19 cellular contexts compared by ENCODE assay signal in genomic region chr3:53850895-53851294, GRCh38. TPM values are rescaled to one million over a fixed set of nuclear protein-coding genes. Genes with fewer than 3 reads are reported as not detected.
DNase-seq lines count a peak whose midpoint lies in the region; ATAC-seq and TF ChIP-seq lines count a peak whose summit lies in the region.
"Had no signal": no experiment of that assay in that cellular context is flagged by ENCODE, and none has a peak within 500 bp of the region (broad histone marks: within the 10 kb centered on the region; RNA-seq: fewer than 3 reads in every experiment).

No MANE protein-coding gene starts in this region.

- no peak overlapping the region for H3K4me3 Mint-ChIP-seq in natural killer cell
- H3K4me3 Mint-ChIP-seq in activated CD8-positive, alpha-beta T cell treated with anti-CD3 and anti-CD28 coated beads, Interleukin-2, amount 10 ng/mL, durations not matched to agents 7 days and 5 days = no peak overlapping the region

- no peaks in the 10 kb centered on the region for H3K36me3 Mint-ChIP-seq in natural killer cell
- no peaks in the 10 kb centered on the region for H3K36me3 Mint-ChIP-seq in activated CD8-positive, alpha-beta T cell treated with anti-CD3 and anti-CD28 coated beads, Interleukin-2, amount 10 ng/mL, durations not matched to agents 7 days and 5 days (ENCODE audit: low read depth)

- H3K27ac Mint-ChIP-seq in natural killer cell = no peak overlapping the region
- H3K27ac Mint-ChIP-seq in activated CD8-positive, alpha-beta T cell treated with anti-CD3 and anti-CD28 coated beads, Interleukin-2, amount 10 ng/mL, durations not matched to agents 7 days and 5 days = no peak overlapping the region

- no peaks in the 10 kb centered on the region for H3K9me3 Mint-ChIP-seq in natural killer cell
- H3K9me3 Mint-ChIP-seq in activated CD8-positive, alpha-beta T cell treated with anti-CD3 and anti-CD28 coated beads, Interleukin-2, amount 10 ng/mL, durations not matched to agents 7 days and 5 days (ENCODE audit: insufficient read depth) = no peaks in the 10 kb centered on the region

- H3K4me3 ChIP-seq in cardiac muscle cell = no peak overlapping the region
- H3K4me3 ChIP-seq in brain microvascular endothelial cell (ENCODE audit: low read depth, low read length) = no peak overlapping the region
- H3K4me3 ChIP-seq in foreskin fibroblast (ENCODE audit: low read depth in 1 of 2, low read length in 2 of 2) = no peak overlapping the region
- H3K4me3 ChIP-seq: tibial nerve had no signal

- DNase-seq in cardiac muscle cell (ENCODE audit: low read depth in 1 of 2, low spot score in 1 of 2) (peak; percentile 41 to 80), left cardiac atrium (no peak), brain microvascular endothelial cell (peak; percentile 6), foreskin fibroblast (peak; percentile 35 to 74), natural killer cell (no peak), cardiac septum (ENCODE audit: low spot score) (no peak), NCI-H1092 (lab: John Stamatoyannopoulos, UW) (no peak)
- DNase-seq in activated CD8-positive, alpha-beta T cell treated with anti-CD3 and anti-CD28 coated beads, Interleukin-2, amount 10 ng/mL, durations not matched to agents 7 days and 5 days = no peak
- DNase-seq: activated CD4-positive, alpha-beta T cell treated with anti-CD3 and anti-CD28 coated beads for 1 hour; activated naive CD4-positive, alpha-beta T cell; Caco-2; central memory CD4-positive, alpha-beta T cell; hippocampal formation; Kasumi-1; left colon; NCI-H1436; NCI-H446; stimulated activated CD4-positive, alpha-beta T cell treated with anti-CD3 and anti-CD28 coated beads, Interleukin-4, amount 100 ng/mL, for 24 hours had no signal

- H3K27ac ChIP-seq in cardiac muscle cell = no peak overlapping the region
- no peak overlapping the region for H3K27ac ChIP-seq in brain microvascular endothelial cell
- H3K27ac ChIP-seq: tibial nerve had no signal

- ATAC-seq in left cardiac atrium = no peak
- ATAC-seq in natural killer cell = no peak
- ATAC-seq in activated CD8-positive, alpha-beta T cell treated with anti-CD3 and anti-CD28 coated beads, Interleukin-2, amount 10 ng/mL, durations not matched to agents 7 days and 5 days = no peak
- ATAC-seq: left colon had no signal

- intact Hi-C loops in left cardiac atrium (cut with DNase I) (loop anchor here in 1 of 2 donors (10.0 kb wide), 1 partner anchor 126 kb away; no protein-coding TSS in a partner anchor), natural killer cell (cut with micrococcal nuclease) (no loop called here), cardiac septum (cut with DNase I) (no loop called here)

- H3K36me3 ChIP-seq in cardiac muscle cell (no peaks in the 10 kb centered on the region), brain microvascular endothelial cell (replicated peaks) (no peaks in the 10 kb centered on the region)
- H3K36me3 ChIP-seq: tibial nerve had no signal

- no peaks in the 10 kb centered on the region for H3K4me1 ChIP-seq in cardiac muscle cell (ENCODE audit: low read depth)
- H3K4me1 ChIP-seq: Caco-2 had no signal

- H3K27me3 Mint-ChIP-seq in natural killer cell (ENCODE audit: low read depth in 2 of 2) = peaks cover 29 to 30% of the 10 kb centered on the region in 2 donors
- peaks cover 28% of the 10 kb centered on the region for H3K27me3 Mint-ChIP-seq in activated CD8-positive, alpha-beta T cell treated with anti-CD3 and anti-CD28 coated beads, Interleukin-2, amount 10 ng/mL, durations not matched to agents 7 days and 5 days (ENCODE audit: low read depth)

- CTCF ChIA-PET in activated CD8-positive, alpha-beta T cell treated with anti-CD3 and anti-CD28 coated beads, Interleukin-2, amount 10 ng/mL, durations not matched to agents 7 days and 5 days (lab: Charles Lee) = no interaction called here

- POLR2A ChIA-PET in activated CD8-positive, alpha-beta T cell treated with anti-CD3 and anti-CD28 coated beads, Interleukin-2, amount 10 ng/mL, durations not matched to agents 7 days and 5 days (lab: Charles Lee) = no interaction called here

- in situ Hi-C loops in brain microvascular endothelial cell (cut with HindIII; ENCODE audit: low pct_ligation_motif_present, low sequenced_read_pairs) = no loop called here

- H3K4me1 Mint-ChIP-seq in natural killer cell = no peaks in the 10 kb centered on the region
- H3K4me1 Mint-ChIP-seq in activated CD8-positive, alpha-beta T cell treated with anti-CD3 and anti-CD28 coated beads, Interleukin-2, amount 10 ng/mL, durations not matched to agents 7 days and 5 days (ENCODE audit: low read depth) = peaks cover 2% of the 10 kb centered on the region

- TF ChIP-seq CTCF in cardiac muscle cell (IDR thresholded peaks at IDR 0.05; ENCODE audit: low read depth, low read length) (no peak), brain microvascular endothelial cell (IDR thresholded peaks at IDR 0.05; ENCODE audit: low read depth, low read length, missing control alignments) (no peak), foreskin fibroblast (IDR thresholded peaks at IDR 0.05; ENCODE audit: low read depth, low read length) (no peak), natural killer cell (IDR thresholded peaks at IDR 0.05) (no peak)

- peaks cover 5% of the 10 kb centered on the region for H3K27me3 ChIP-seq in cardiac muscle cell
- H3K27me3 ChIP-seq in brain microvascular endothelial cell (replicated peaks) = peaks cover 17% of the 10 kb centered on the region

- H3K9me3 ChIP-seq in cardiac muscle cell (ENCODE audit: low read depth) = no peaks in the 10 kb centered on the region
- H3K9me3 ChIP-seq: Caco-2, tibial nerve had no signal

RNA-seq across cellular contexts. Expression of gene IL17RB, which starts 4.5 kb away (rescaled TPM):
- total RNA-seq in cardiac muscle cell (8.4 and 13.1 TPM in 2 replicates), left cardiac atrium (1 to 10 TPM; 1.6 to 2.6 TPM), natural killer cell (under 1 TPM in 1 of 3 donors, not detected in 2; 0.25 TPM), cardiac septum (0.08 TPM)
- polyA plus RNA-seq in cardiac muscle cell = 11.5 and 15.9 TPM in 2 replicates
- total RNA-seq in activated CD8-positive, alpha-beta T cell treated with anti-CD3 and anti-CD28 coated beads, Interleukin-2, amount 10 ng/mL, durations not matched to agents 7 days and 5 days = under 1 TPM; 0.31 to 0.32 TPM

RNA-seq across cellular contexts. Expression of gene CHDH, which starts 4.7 kb away (rescaled TPM):
- total RNA-seq in cardiac muscle cell = 11.5 and 36.1 TPM in 2 replicates
- polyA plus RNA-seq in cardiac muscle cell = 12.8 and 23.3 TPM in 2 replicates
- total RNA-seq in left cardiac atrium = 1 to 10 TPM; 5.0 to 6.6 TPM
- total RNA-seq in natural killer cell = 1 to 10 TPM in 1 of 3 donors, under 1 TPM in 2; 0.02 to 1.6 (median 0.09) TPM
- total RNA-seq in activated CD8-positive, alpha-beta T cell treated with anti-CD3 and anti-CD28 coated beads, Interleukin-2, amount 10 ng/mL, durations not matched to agents 7 days and 5 days = under 1 TPM; 0.05 to 0.21 TPM
- total RNA-seq in cardiac septum = 0.92 TPM

RNA-seq across cellular contexts. Expression of gene ACTR8, which starts 31.1 kb away (rescaled TPM):
- 31.9 and 35.9 TPM in 2 replicates for total RNA-seq in cardiac muscle cell
- 29.3 and 36.4 TPM in 2 replicates for polyA plus RNA-seq in cardiac muscle cell
- 10 to 100 TPM; 28.4 to 30.8 TPM for total RNA-seq in left cardiac atrium
- 10 to 100 TPM; 32.5 to 54.2 (median 41.5) TPM for total RNA-seq in natural killer cell
- 10 to 100 TPM; 29.2 to 37.1 TPM for total RNA-seq in activated CD8-positive, alpha-beta T cell treated with anti-CD3 and anti-CD28 coated beads, Interleukin-2, amount 10 ng/mL, durations not matched to agents 7 days and 5 days
- 33.1 TPM for total RNA-seq in cardiac septum

RNA-seq across cellular contexts. Expression of gene SELENOK, which starts 40.8 kb away (rescaled TPM):
- 73.7 and 77.8 TPM in 2 replicates for total RNA-seq in cardiac muscle cell
- polyA plus RNA-seq in cardiac muscle cell = 172 and 227 TPM in 2 replicates
- total RNA-seq in left cardiac atrium = 10 to 100 TPM; 69.1 to 99.9 TPM
- 100 to 1,000 TPM in 1 of 3 donors, 10 to 100 TPM in 2; 79.2 to 116 (median 95.4) TPM for total RNA-seq in natural killer cell
- 10 to 100 TPM; 46.3 to 48.5 TPM for total RNA-seq in activated CD8-positive, alpha-beta T cell treated with anti-CD3 and anti-CD28 coated beads, Interleukin-2, amount 10 ng/mL, durations not matched to agents 7 days and 5 days
- total RNA-seq in cardiac septum = 89.3 TPM

Comparison
In these comparisons a context has a peak if more than half of its experiments do, and no peak if none do; other contexts are left out.
1. DNase-seq: peak in cardiac muscle cell (2 of 2), brain microvascular endothelial cell (single experiment) and foreskin fibroblast (2 of 2); none in left cardiac atrium (single experiment), natural killer cell (single experiment), activated CD8-positive, alpha-beta T cell treated with anti-CD3 and anti-CD28 coated beads, Interleukin-2, amount 10 ng/mL, durations not matched to agents 7 days and 5 days (single experiment), cardiac septum (single experiment) and NCI-H1092 (single experiment).